2 cellular contexts compared by ENCODE assay signal in genomic region chr11:67405688-67406339, GRCh38.
A peak's percentile ranks its signal among the peaks of the same experiment; 100 is the strongest.
TF ChIP-seq lines count a peak whose summit lies in the region.

No MANE protein-coding gene starts in this region.

TF ChIP-seq in GM12878, 131 proteins besides CTCF, POLR2A, EP300 and RAD21:
- TF ChIP-seq BCL3 (IDR thresholded peaks at IDR 0.05; ENCODE audit: borderline replicate concordance, insufficient read depth, low read depth, low read length, poor library complexity, severe bottlenecking) (no peak), NR2F1 (conservative IDR thresholded peaks at IDR 0.05) (peak; percentile 82; the same call in 1 of the 2 replicates)

TF ChIP-seq in SK-N-SH treated with all-trans-retinoic acid at 6 μM for 48 hours, 23 proteins besides CTCF, POLR2A, EP300 and RAD21:
- no peak for TF ChIP-seq OSR1 (CRISPR knock-in tag; IDR thresholded peaks at IDR 0.05)
- no peak for TF ChIP-seq ZNF565 (CRISPR knock-in tag; conservative IDR thresholded peaks at IDR 0.05; ENCODE audit: low read depth)
- TF ChIP-seq SNAI2 (CRISPR knock-in tag; IDR thresholded peaks at IDR 0.05): no peak
- no peak for TF ChIP-seq PATZ1 (CRISPR knock-in tag; IDR thresholded peaks at IDR 0.05; ENCODE audit: borderline replicate concordance)
- TF ChIP-seq CSRNP3 (CRISPR knock-in tag; IDR thresholded peaks at IDR 0.05): no peak
- no peak for TF ChIP-seq ZFP30 (CRISPR knock-in tag; IDR thresholded peaks at IDR 0.05)
- no peak for TF ChIP-seq GLIS3 (CRISPR knock-in tag; IDR thresholded peaks at IDR 0.05)
- no peak for TF ChIP-seq ESRRG (CRISPR knock-in tag; IDR thresholded peaks at IDR 0.05)
- TF ChIP-seq BACH2 (CRISPR knock-in tag; IDR thresholded peaks at IDR 0.05; ENCODE audit: borderline replicate concordance): no peak
- no peak for TF ChIP-seq ZNF8 (CRISPR knock-in tag; IDR thresholded peaks at IDR 0.05)
- no peak for TF ChIP-seq PPARA (CRISPR knock-in tag; IDR thresholded peaks at IDR 0.05; ENCODE audit: borderline replicate concordance)
- no peak for TF ChIP-seq ZC3H10 (CRISPR knock-in tag; IDR thresholded peaks at IDR 0.05)
- no peak for TF ChIP-seq TSHZ2 (CRISPR knock-in tag; IDR thresholded peaks at IDR 0.05)
- no peak for TF ChIP-seq CSDC2 (CRISPR knock-in tag; IDR thresholded peaks at IDR 0.05)
- TF ChIP-seq ISL1 (CRISPR knock-in tag; IDR thresholded peaks at IDR 0.05): no peak
- TF ChIP-seq ZFP3 (CRISPR knock-in tag; IDR thresholded peaks at IDR 0.05): no peak
- TF ChIP-seq CREB5 (CRISPR knock-in tag; IDR thresholded peaks at IDR 0.05; ENCODE audit: low read depth): no peak
- TF ChIP-seq RARB (CRISPR knock-in tag; IDR thresholded peaks at IDR 0.05): no peak
